Comparison of ENCODE assay signal across 20 cellular contexts in genomic region chr7:54837167-54837566, GRCh38.
DNase-seq lines count a peak whose midpoint lies in the region; ATAC-seq and TF ChIP-seq lines count a peak whose summit lies in the region.
"Had no signal": no experiment of that assay in that cellular context is flagged by ENCODE, and none has a peak within 500 bp of the region (broad histone marks: within the 10 kb centered on the region; RNA-seq: fewer than 3 reads in every experiment).

No MANE protein-coding gene starts in this region.

- TF ChIP-seq POLR2A in upper lobe of left lung (IDR thresholded peaks at IDR 0.05), result no peak

- no peak overlapping the region for H3K4me3 ChIP-seq in RWPE2 (ENCODE audit: severe bottlenecking)
- no peak overlapping the region for H3K4me3 ChIP-seq in upper lobe of left lung
- H3K4me3 ChIP-seq: esophagus squamous epithelium, GM12878 had no signal

- H3K27ac ChIP-seq in RWPE2 (ENCODE audit: poor library complexity, severe bottlenecking) (peak overlapping the region; percentile 92), upper lobe of left lung (peak overlapping the region in 1 of 4 donors; percentile 54)

- TF ChIP-seq EP300 in upper lobe of left lung (IDR thresholded peaks at IDR 0.05), result no peak

- no peaks in the 10 kb centered on the region for H3K9me3 ChIP-seq in RWPE2 (ENCODE audit: severe bottlenecking)
- no peaks in the 10 kb centered on the region for H3K9me3 ChIP-seq in upper lobe of left lung
- H3K9me3 ChIP-seq: BE2C, esophagus squamous epithelium had no signal

- no peak for ATAC-seq in RWPE2 (ENCODE audit: low read depth)
- peak; percentile 49 to 62 for ATAC-seq in upper lobe of left lung (ENCODE audit: low FRiP score in 2 of 2)
- no peak for ATAC-seq in HG03439 (IDR thresholded peaks at IDR 0.05; ENCODE audit: unreplicated experiment)
- ATAC-seq: GM12878 had no signal

- H3K36me3 ChIP-seq in RWPE2 (ENCODE audit: low read depth) (no peaks in the 10 kb centered on the region), upper lobe of left lung (no peaks in the 10 kb centered on the region)
- H3K36me3 ChIP-seq: BE2C, esophagus squamous epithelium had no signal

- WGBS in upper lobe of left lung, 2 donors, result 75 to 82% methylated on average over 7 of the region's 7 CpGs

- intact Hi-C loops in posterior cingulate gyrus (cut with DNase I), result no loop called here

- H3K4me1 ChIP-seq in RWPE2 (ENCODE audit: insufficient read depth, poor library complexity, severe bottlenecking) (peaks cover 37% of the 10 kb centered on the region), upper lobe of left lung (peaks cover 0 to 12% (median 6%) of the 10 kb centered on the region in 4 donors)

- H3K27me3 ChIP-seq in RWPE2 (ENCODE audit: insufficient read depth, poor library complexity, severe bottlenecking) (no peaks in the 10 kb centered on the region), upper lobe of left lung (no peaks in the 10 kb centered on the region)
- H3K27me3 ChIP-seq: BE2C, esophagus squamous epithelium had no signal

- no peak for DNase-seq in RWPE2 (ENCODE audit: low spot score)
- peak; percentile 70 for DNase-seq in fibroblast of peridontal ligament (ENCODE audit: extremely low read depth)
- DNase-seq in myocyte (ENCODE audit: low read depth), result peak; percentile 22
- no peak for DNase-seq in upper lobe of left lung
- DNase-seq in posterior cingulate gyrus, result no peak
- no peak for DNase-seq in NCI-H1694 (lab: John Stamatoyannopoulos, UW)
- DNase-seq: activated naive CD8-positive, alpha-beta T cell treated with anti-CD3 and anti-CD28 coated beads, Interleukin-2, amount 10 ng/mL, durations not matched to agents 7 days and 5 days; activated T-cell treated with anti-CD3 and anti-CD28 coated beads, Interleukin-2, amount 50 U/mL, for 48 hours; BE2C; effector CD8-positive, alpha-beta T cell; esophagus squamous epithelium; hippocampal formation; islet precursor cell; Kasumi-1; mesendoderm; NCI-H1417 treated with DMSO at 0.1 percent for 48 hours; NCI-H748 treated with DMSO at 0.1 percent for 48 hours; stimulated activated naive CD4-positive, alpha-beta T cell treated with Interleukin-2 at 50 U/mL for 16 hours had no signal

- TF ChIP-seq CTCF in RWPE2 (IDR thresholded peaks at IDR 0.05; ENCODE audit: poor library complexity, severe bottlenecking) (no peak), upper lobe of left lung (IDR thresholded peaks at IDR 0.05) (no peak)

Comparison
In these comparisons a context has a peak if more than half of its experiments do, and no peak if none do; other contexts are left out.
1. ATAC-seq: peak in upper lobe of left lung (2 of 2); none in RWPE2 (single experiment) and HG03439 (single experiment).
2. DNase-seq: peak in fibroblast of peridontal ligament (single experiment) and myocyte (single experiment); none in RWPE2 (single experiment), upper lobe of left lung (0 of 2), posterior cingulate gyrus (0 of 10) and NCI-H1694 (single experiment).